In the genomic region with DNA sequence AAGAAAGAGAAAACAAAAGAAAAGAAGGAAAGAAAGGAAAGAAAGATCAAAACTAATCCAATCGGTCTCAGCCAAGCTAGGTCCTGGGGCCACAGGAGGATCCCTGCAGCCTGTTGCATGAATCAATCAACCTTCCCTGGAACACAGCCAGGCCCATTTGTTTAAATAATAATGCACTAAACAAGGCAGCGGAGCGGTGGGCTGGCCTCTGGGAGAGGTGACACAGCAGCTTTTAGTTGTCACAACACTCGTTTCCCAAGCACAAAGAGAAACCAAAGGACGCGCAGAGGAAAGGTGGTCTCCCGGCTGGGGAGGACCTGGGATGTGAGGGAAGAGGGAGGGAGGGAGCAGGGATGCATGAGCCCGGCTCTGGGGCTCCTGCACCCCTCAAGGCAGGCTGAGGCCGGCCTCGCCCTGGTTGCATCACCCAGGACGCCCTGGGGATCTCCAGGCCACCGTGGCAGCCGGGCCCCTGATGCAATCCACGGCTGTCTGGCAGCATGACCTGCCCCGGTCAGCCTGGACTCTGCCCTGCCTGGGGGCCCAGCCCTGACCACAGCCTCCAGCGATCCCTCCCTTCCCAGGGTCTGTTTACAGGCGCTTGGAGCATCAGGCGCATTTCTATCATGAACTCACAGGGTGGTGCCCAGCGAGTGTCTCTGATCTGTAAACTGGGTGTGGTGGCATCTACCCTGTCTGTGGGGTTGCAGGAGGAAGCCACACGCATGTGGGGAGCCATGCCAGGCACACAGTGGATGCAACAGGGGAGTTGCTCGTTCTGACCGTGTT, we compare ENCODE assay signal across 1 cellular context.
A peak's percentile ranks its signal among the peaks of the same experiment; 100 is the strongest.
TF ChIP-seq lines count a peak whose summit lies in the region.

No MANE protein-coding gene starts in this region.

TF ChIP-seq in K562, 482 proteins besides CTCF, POLR2A, EP300 and RAD21 (continued from another document and continues in another):
- TF ChIP-seq, protein P1, sequence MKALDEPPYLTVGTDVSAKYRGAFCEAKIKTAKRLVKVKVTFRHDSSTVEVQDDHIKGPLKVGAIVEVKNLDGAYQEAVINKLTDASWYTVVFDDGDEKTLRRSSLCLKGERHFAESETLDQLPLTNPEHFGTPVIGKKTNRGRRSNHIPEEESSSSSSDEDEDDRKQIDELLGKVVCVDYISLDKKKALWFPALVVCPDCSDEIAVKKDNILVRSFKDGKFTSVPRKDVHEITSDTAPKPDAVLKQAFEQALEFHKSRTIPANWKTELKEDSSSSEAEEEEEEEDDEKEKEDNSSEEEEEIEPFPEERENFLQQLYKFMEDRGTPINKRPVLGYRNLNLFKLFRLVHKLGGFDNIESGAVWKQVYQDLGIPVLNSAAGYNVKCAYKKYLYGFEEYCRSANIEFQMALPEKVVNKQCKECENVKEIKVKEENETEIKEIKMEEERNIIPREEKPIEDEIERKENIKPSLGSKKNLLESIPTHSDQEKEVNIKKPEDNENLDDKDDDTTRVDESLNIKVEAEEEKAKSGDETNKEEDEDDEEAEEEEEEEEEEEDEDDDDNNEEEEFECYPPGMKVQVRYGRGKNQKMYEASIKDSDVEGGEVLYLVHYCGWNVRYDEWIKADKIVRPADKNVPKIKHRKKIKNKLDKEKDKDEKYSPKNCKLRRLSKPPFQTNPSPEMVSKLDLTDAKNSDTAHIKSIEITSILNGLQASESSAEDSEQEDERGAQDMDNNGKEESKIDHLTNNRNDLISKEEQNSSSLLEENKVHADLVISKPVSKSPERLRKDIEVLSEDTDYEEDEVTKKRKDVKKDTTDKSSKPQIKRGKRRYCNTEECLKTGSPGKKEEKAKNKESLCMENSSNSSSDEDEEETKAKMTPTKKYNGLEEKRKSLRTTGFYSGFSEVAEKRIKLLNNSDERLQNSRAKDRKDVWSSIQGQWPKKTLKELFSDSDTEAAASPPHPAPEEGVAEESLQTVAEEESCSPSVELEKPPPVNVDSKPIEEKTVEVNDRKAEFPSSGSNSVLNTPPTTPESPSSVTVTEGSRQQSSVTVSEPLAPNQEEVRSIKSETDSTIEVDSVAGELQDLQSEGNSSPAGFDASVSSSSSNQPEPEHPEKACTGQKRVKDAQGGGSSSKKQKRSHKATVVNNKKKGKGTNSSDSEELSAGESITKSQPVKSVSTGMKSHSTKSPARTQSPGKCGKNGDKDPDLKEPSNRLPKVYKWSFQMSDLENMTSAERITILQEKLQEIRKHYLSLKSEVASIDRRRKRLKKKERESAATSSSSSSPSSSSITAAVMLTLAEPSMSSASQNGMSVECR (CRISPR knock-in tag; IDR thresholded peaks at IDR 0.05), result no peak
- TF ChIP-seq PTRF (tag; IDR thresholded peaks at IDR 0.05), result 0 out of 2 replicates have a peak, but pooled peaks have one; percentile 20
- peak; percentile 69; the same call in 1 of the 2 replicates for TF ChIP-seq FOXJ2 (tag; IDR thresholded peaks at IDR 0.05)
- TF ChIP-seq RBBP5 (IDR thresholded peaks at IDR 0.05; ENCODE audit: borderline replicate concordance, insufficient read depth, low read length, poor library complexity, severe bottlenecking), result no peak
- TF ChIP-seq, protein P2, sequence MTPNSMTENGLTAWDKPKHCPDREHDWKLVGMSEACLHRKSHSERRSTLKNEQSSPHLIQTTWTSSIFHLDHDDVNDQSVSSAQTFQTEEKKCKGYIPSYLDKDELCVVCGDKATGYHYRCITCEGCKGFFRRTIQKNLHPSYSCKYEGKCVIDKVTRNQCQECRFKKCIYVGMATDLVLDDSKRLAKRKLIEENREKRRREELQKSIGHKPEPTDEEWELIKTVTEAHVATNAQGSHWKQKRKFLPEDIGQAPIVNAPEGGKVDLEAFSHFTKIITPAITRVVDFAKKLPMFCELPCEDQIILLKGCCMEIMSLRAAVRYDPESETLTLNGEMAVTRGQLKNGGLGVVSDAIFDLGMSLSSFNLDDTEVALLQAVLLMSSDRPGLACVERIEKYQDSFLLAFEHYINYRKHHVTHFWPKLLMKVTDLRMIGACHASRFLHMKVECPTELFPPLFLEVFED (CRISPR knock-in tag; conservative IDR thresholded peaks at IDR 0.05), result no peak
- TF ChIP-seq NFRKB (IDR thresholded peaks at IDR 0.05; ENCODE audit: low read depth), result peak; percentile 86; the same call in 1 of the 2 replicates
- TF ChIP-seq, protein P3, sequence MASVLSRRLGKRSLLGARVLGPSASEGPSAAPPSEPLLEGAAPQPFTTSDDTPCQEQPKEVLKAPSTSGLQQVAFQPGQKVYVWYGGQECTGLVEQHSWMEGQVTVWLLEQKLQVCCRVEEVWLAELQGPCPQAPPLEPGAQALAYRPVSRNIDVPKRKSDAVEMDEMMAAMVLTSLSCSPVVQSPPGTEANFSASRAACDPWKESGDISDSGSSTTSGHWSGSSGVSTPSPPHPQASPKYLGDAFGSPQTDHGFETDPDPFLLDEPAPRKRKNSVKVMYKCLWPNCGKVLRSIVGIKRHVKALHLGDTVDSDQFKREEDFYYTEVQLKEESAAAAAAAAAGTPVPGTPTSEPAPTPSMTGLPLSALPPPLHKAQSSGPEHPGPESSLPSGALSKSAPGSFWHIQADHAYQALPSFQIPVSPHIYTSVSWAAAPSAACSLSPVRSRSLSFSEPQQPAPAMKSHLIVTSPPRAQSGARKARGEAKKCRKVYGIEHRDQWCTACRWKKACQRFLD (CRISPR knock-in tag; IDR thresholded peaks at IDR 0.05), result 0 out of 2 replicates have a peak, but pooled peaks have one; percentile 47
- no peak; the same call in 1 of the 2 replicates for TF ChIP-seq MTA1 (IDR thresholded peaks at IDR 0.05; ENCODE audit: borderline replicate concordance)
- TF ChIP-seq KDM5B (IDR thresholded peaks at IDR 0.05; ENCODE audit: insufficient replicate concordance, low read depth, low read length), result peak; percentile 55
- peak; percentile 36; the same call in 1 of the 2 replicates for TF ChIP-seq PTTG1 (tag; IDR thresholded peaks at IDR 0.05; ENCODE audit: low read depth)
- TF ChIP-seq NCOA2 (IDR thresholded peaks at IDR 0.05; ENCODE audit: partially characterized antibody in 2 of 2), result no peak
- TF ChIP-seq, protein P4, sequence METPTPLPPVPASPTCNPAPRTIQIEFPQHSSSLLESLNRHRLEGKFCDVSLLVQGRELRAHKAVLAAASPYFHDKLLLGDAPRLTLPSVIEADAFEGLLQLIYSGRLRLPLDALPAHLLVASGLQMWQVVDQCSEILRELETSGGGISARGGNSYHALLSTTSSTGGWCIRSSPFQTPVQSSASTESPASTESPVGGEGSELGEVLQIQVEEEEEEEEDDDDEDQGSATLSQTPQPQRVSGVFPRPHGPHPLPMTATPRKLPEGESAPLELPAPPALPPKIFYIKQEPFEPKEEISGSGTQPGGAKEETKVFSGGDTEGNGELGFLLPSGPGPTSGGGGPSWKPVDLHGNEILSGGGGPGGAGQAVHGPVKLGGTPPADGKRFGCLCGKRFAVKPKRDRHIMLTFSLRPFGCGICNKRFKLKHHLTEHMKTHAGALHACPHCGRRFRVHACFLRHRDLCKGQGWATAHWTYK (CRISPR knock-in tag; IDR thresholded peaks at IDR 0.05), result peak; percentile 37; the same call in 1 of the 2 replicates
- TF ChIP-seq ESRRA (IDR thresholded peaks at IDR 0.05; ENCODE audit: borderline replicate concordance, low read depth), result peak; percentile 80
- no peak for TF ChIP-seq ZNF785 (CRISPR knock-in tag; IDR thresholded peaks at IDR 0.05)
- TF ChIP-seq POLR3G (IDR thresholded peaks at IDR 0.05; ENCODE audit: extremely low read depth, insufficient read length, insufficient replicate concordance), result no peak
- TF ChIP-seq MEF2D (tag; conservative IDR thresholded peaks at IDR 0.05; ENCODE audit: low read depth), result no peak
- TF ChIP-seq, protein P5, sequence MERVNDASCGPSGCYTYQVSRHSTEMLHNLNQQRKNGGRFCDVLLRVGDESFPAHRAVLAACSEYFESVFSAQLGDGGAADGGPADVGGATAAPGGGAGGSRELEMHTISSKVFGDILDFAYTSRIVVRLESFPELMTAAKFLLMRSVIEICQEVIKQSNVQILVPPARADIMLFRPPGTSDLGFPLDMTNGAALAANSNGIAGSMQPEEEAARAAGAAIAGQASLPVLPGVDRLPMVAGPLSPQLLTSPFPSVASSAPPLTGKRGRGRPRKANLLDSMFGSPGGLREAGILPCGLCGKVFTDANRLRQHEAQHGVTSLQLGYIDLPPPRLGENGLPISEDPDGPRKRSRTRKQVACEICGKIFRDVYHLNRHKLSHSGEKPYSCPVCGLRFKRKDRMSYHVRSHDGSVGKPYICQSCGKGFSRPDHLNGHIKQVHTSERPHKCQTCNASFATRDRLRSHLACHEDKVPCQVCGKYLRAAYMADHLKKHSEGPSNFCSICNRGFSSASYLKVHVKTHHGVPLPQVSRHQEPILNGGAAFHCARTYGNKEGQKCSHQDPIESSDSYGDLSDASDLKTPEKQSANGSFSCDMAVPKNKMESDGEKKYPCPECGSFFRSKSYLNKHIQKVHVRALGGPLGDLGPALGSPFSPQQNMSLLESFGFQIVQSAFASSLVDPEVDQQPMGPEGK (CRISPR knock-in tag; IDR thresholded peaks at IDR 0.05; ENCODE audit: borderline replicate concordance), result no peak
- TF ChIP-seq, protein P6, sequence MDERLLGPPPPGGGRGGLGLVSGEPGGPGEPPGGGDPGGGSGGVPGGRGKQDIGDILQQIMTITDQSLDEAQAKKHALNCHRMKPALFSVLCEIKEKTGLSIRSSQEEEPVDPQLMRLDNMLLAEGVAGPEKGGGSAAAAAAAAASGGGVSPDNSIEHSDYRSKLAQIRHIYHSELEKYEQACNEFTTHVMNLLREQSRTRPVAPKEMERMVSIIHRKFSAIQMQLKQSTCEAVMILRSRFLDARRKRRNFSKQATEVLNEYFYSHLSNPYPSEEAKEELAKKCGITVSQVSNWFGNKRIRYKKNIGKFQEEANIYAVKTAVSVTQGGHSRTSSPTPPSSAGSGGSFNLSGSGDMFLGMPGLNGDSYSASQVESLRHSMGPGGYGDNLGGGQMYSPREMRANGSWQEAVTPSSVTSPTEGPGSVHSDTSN (CRISPR knock-in tag; IDR thresholded peaks at IDR 0.05; ENCODE audit: low read depth), result no peak
- TF ChIP-seq, protein P6 (tag; conservative IDR thresholded peaks at IDR 0.05; ENCODE audit: low read depth), result peak; percentile 92
- peak; percentile 62; the same call in 1 of the 2 replicates for TF ChIP-seq ZFX (CRISPR knock-in tag; IDR thresholded peaks at IDR 0.05)
- TF ChIP-seq, protein P7, sequence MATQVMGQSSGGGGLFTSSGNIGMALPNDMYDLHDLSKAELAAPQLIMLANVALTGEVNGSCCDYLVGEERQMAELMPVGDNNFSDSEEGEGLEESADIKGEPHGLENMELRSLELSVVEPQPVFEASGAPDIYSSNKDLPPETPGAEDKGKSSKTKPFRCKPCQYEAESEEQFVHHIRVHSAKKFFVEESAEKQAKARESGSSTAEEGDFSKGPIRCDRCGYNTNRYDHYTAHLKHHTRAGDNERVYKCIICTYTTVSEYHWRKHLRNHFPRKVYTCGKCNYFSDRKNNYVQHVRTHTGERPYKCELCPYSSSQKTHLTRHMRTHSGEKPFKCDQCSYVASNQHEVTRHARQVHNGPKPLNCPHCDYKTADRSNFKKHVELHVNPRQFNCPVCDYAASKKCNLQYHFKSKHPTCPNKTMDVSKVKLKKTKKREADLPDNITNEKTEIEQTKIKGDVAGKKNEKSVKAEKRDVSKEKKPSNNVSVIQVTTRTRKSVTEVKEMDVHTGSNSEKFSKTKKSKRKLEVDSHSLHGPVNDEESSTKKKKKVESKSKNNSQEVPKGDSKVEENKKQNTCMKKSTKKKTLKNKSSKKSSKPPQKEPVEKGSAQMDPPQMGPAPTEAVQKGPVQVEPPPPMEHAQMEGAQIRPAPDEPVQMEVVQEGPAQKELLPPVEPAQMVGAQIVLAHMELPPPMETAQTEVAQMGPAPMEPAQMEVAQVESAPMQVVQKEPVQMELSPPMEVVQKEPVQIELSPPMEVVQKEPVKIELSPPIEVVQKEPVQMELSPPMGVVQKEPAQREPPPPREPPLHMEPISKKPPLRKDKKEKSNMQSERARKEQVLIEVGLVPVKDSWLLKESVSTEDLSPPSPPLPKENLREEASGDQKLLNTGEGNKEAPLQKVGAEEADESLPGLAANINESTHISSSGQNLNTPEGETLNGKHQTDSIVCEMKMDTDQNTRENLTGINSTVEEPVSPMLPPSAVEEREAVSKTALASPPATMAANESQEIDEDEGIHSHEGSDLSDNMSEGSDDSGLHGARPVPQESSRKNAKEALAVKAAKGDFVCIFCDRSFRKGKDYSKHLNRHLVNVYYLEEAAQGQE (CRISPR knock-in tag; IDR thresholded peaks at IDR 0.05; ENCODE audit: low read depth), result peak; percentile 39; the same call in 1 of the 2 replicates
- TF ChIP-seq, protein P8, sequence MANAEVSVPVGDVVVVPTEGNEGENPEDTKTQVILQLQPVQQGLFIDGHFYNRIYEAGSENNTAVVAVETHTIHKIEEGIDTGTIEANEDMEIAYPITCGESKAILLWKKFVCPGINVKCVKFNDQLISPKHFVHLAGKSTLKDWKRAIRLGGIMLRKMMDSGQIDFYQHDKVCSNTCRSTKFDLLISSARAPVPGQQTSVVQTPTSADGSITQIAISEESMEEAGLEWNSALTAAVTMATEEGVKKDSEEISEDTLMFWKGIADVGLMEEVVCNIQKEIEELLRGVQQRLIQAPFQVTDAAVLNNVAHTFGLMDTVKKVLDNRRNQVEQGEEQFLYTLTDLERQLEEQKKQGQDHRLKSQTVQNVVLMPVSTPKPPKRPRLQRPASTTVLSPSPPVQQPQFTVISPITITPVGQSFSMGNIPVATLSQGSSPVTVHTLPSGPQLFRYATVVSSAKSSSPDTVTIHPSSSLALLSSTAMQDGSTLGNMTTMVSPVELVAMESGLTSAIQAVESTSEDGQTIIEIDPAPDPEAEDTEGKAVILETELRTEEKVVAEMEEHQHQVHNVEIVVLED (CRISPR knock-in tag; IDR thresholded peaks at IDR 0.05), result no peak
- no peak for TF ChIP-seq EGR1 (conservative IDR thresholded peaks at IDR 0.05)
- TF ChIP-seq MAZ (CRISPR knock-in tag; conservative IDR thresholded peaks at IDR 0.05 in 1 of 2, IDR thresholded peaks at IDR 0.05 in 1 of 2), result peak; percentile 74 to 89; a peak in 3 of 4 replicates
- no peak for TF ChIP-seq SNRNP70 (optimal IDR thresholded peaks at IDR 0.05; ENCODE audit: low read depth, low read length)
- TF ChIP-seq, protein P9, sequence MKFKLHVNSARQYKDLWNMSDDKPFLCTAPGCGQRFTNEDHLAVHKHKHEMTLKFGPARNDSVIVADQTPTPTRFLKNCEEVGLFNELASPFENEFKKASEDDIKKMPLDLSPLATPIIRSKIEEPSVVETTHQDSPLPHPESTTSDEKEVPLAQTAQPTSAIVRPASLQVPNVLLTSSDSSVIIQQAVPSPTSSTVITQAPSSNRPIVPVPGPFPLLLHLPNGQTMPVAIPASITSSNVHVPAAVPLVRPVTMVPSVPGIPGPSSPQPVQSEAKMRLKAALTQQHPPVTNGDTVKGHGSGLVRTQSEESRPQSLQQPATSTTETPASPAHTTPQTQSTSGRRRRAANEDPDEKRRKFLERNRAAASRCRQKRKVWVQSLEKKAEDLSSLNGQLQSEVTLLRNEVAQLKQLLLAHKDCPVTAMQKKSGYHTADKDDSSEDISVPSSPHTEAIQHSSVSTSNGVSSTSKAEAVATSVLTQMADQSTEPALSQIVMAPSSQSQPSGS (CRISPR knock-in tag; IDR thresholded peaks at IDR 0.05), result no peak
